Comparison of ENCODE assay signal across 11 cellular contexts in genomic region chr9:35695801-35696420, GRCh38. TPM values are rescaled to one million over a fixed set of nuclear protein-coding genes. Genes with fewer than 3 reads are reported as not detected.
DNase-seq lines count a peak whose midpoint lies in the region; ATAC-seq and TF ChIP-seq lines count a peak whose summit lies in the region.
"Had no signal": no experiment of that assay in that cellular context is flagged by ENCODE, and none has a peak within 500 bp of the region (broad histone marks: within the 10 kb centered on the region; RNA-seq: fewer than 3 reads in every experiment).

No MANE protein-coding gene starts in this region.

- peaks cover 60% of the 10 kb centered on the region for H3K36me3 ChIP-seq in neutrophil
- H3K36me3 ChIP-seq in transverse colon = peaks cover 0 to 38% (median 14%) of the 10 kb centered on the region in 4 donors

- peak; percentile 12 for ATAC-seq in activated CD8-positive, alpha-beta memory T cell treated with anti-CD3 and anti-CD28 coated beads, Interleukin-2, amount 10 ng/mL, durations not matched to agents 7 days and 5 days
- ATAC-seq in HG03442 (IDR thresholded peaks at IDR 0.05; ENCODE audit: unreplicated experiment) = no peak

- CTCF ChIA-PET in activated CD8-positive, alpha-beta memory T cell treated with anti-CD3 and anti-CD28 coated beads, Interleukin-2, amount 10 ng/mL, durations not matched to agents 7 days and 5 days (lab: Charles Lee) = interaction anchor here (0.6 to 5.7 kb wide), 41 partner anchors 8 to 206 kb away, joined by 3 to 68 read pairs (median 8); partner anchors contain the start of genes ARHGEF39, CA9, CCDC107 and CREB3

- H3K9me3 Mint-ChIP-seq in activated CD8-positive, alpha-beta memory T cell treated with anti-CD3 and anti-CD28 coated beads, Interleukin-2, amount 10 ng/mL, durations not matched to agents 7 days and 5 days (ENCODE audit: low read depth) = no peaks in the 10 kb centered on the region

- H3K9me3 ChIP-seq in neutrophil (no peaks in the 10 kb centered on the region), transverse colon (no peaks in the 10 kb centered on the region)

- TF ChIP-seq CTCF in coronary artery (IDR thresholded peaks at IDR 0.05) (no peak), neutrophil (IDR thresholded peaks at IDR 0.05) (no peak), transverse colon (IDR thresholded peaks at IDR 0.05) (no peak)

- peak overlapping the region; percentile 6 for H3K4me3 ChIP-seq in coronary artery
- no peak overlapping the region for H3K4me3 ChIP-seq in neutrophil (ENCODE audit: low read depth in 1 of 2, low read length in 1 of 2)
- no peak overlapping the region for H3K4me3 ChIP-seq in transverse colon

- H3K27ac ChIP-seq in coronary artery = peak overlapping the region; percentile 96
- peak overlapping the region; percentile 63 for H3K27ac ChIP-seq in neutrophil
- peak overlapping the region; percentile 52 to 95 (median 92) for H3K27ac ChIP-seq in transverse colon

- H3K27me3 ChIP-seq in neutrophil = no peaks in the 10 kb centered on the region
- H3K27me3 ChIP-seq in transverse colon = no peaks in the 10 kb centered on the region

- in situ Hi-C loops in transverse colon (cut with MboI; ENCODE audit: low pct_ligation_motif_present in 1 of 4, low pct_unique_long_range_greater_than_20kb in 1 of 4, low sequenced_read_pairs in 3 of 4) = loop anchor here in 1 of 4 donors (25.0 kb wide), 1 partner anchor 709 kb away; the partner anchor contains the start of gene DNAJB5

- DNase-seq in activated CD8-positive, alpha-beta memory T cell treated with anti-CD3 and anti-CD28 coated beads, Interleukin-2, amount 10 ng/mL, durations not matched to agents 7 days and 5 days = no peak
- no peak for DNase-seq in activated CD8-positive, alpha-beta memory T cell treated with anti-CD3 and anti-CD28 coated beads, Interleukin-2, amount 50 U/mL, for 4 hours
- DNase-seq in coronary artery (ENCODE audit: low spot score) (no peak), transverse colon (no peak), GOT3 (lab: John Stamatoyannopoulos, UW) (no peak), AG20443 (ENCODE audit: low spot score) (no peak)
- DNase-seq: MV-4-11 had no signal

- peaks cover 5% of the 10 kb centered on the region for H3K4me1 Mint-ChIP-seq in activated CD8-positive, alpha-beta memory T cell treated with anti-CD3 and anti-CD28 coated beads, Interleukin-2, amount 10 ng/mL, durations not matched to agents 7 days and 5 days

- H3K36me3 Mint-ChIP-seq in activated CD8-positive, alpha-beta memory T cell treated with anti-CD3 and anti-CD28 coated beads, Interleukin-2, amount 10 ng/mL, durations not matched to agents 7 days and 5 days = peaks cover 7% of the 10 kb centered on the region

- WGBS in transverse colon (ENCODE audit: low coverage in 1 of 2), 2 donors = 76% methylated on average over 3 of the region's 3 CpGs; no CpG with 5 or more reads in 1 of the 2 donors

- TF ChIP-seq EP300 in transverse colon (IDR thresholded peaks at IDR 0.05; ENCODE audit: low read depth) = no peak

- no peak overlapping the region for H3K4me3 Mint-ChIP-seq in activated CD8-positive, alpha-beta memory T cell treated with anti-CD3 and anti-CD28 coated beads, Interleukin-2, amount 10 ng/mL, durations not matched to agents 7 days and 5 days

- intact Hi-C loops in transverse colon (cut with DNase I; ENCODE audit: low total_unique reads) = no loop called here

- no peak for TF ChIP-seq POLR2A in transverse colon (IDR thresholded peaks at IDR 0.05)

- no peaks in the 10 kb centered on the region for H3K27me3 Mint-ChIP-seq in activated CD8-positive, alpha-beta memory T cell treated with anti-CD3 and anti-CD28 coated beads, Interleukin-2, amount 10 ng/mL, durations not matched to agents 7 days and 5 days

- no peak overlapping the region for H3K27ac Mint-ChIP-seq in activated CD8-positive, alpha-beta memory T cell treated with anti-CD3 and anti-CD28 coated beads, Interleukin-2, amount 10 ng/mL, durations not matched to agents 7 days and 5 days
- H3K27ac Mint-ChIP-seq: progenitor cell of endocrine pancreas had no signal

- H3K4me1 ChIP-seq in neutrophil (ENCODE audit: control insufficient read depth in 1 of 2, insufficient read depth in 1 of 2, low read depth in 1 of 2, low read length in 1 of 2) = peaks cover 4% of the 10 kb centered on the region in 2 experiments
- H3K4me1 ChIP-seq in transverse colon = peaks cover 0 to 24% (median 16%) of the 10 kb centered on the region in 4 donors

RNA-seq across cellular contexts. Expression of gene TPM2, which starts 6.2 kb away (rescaled TPM):
- total RNA-seq in activated CD8-positive, alpha-beta memory T cell treated with anti-CD3 and anti-CD28 coated beads, Interleukin-2, amount 10 ng/mL, durations not matched to agents 7 days and 5 days = 10 to 100 TPM in 1 of 2 experiments, 1 to 10 TPM in 1; 6.1 to 12.1 TPM
- total RNA-seq in transverse colon = 1,000 to 10,000 TPM in 1 of 4 donors, 100 to 1,000 TPM in 3; 493 to 2,531 (median 633) TPM

RNA-seq across cellular contexts. Expression of gene CA9, which starts 22.2 kb away (rescaled TPM):
- under 1 TPM; 0.21 to 0.85 TPM for total RNA-seq in activated CD8-positive, alpha-beta memory T cell treated with anti-CD3 and anti-CD28 coated beads, Interleukin-2, amount 10 ng/mL, durations not matched to agents 7 days and 5 days
- total RNA-seq in transverse colon = not detected
- total RNA-seq: dermis blood vessel endothelial cell had no signal

RNA-seq across cellular contexts. Expression of gene ARHGEF39, which starts 30.9 kb away (rescaled TPM):
- 10 to 100 TPM; 14.5 to 21.1 TPM for total RNA-seq in activated CD8-positive, alpha-beta memory T cell treated with anti-CD3 and anti-CD28 coated beads, Interleukin-2, amount 10 ng/mL, durations not matched to agents 7 days and 5 days
- total RNA-seq in transverse colon = 1 to 10 TPM; 1.6 to 7.4 (median 5.8) TPM

RNA-seq across cellular contexts. Expression of gene TLN1, which starts 36.1 kb away (rescaled TPM):
- total RNA-seq in activated CD8-positive, alpha-beta memory T cell treated with anti-CD3 and anti-CD28 coated beads, Interleukin-2, amount 10 ng/mL, durations not matched to agents 7 days and 5 days = 100 to 1,000 TPM; 372 to 374 TPM
- 100 to 1,000 TPM; 158 to 328 (median 177) TPM for total RNA-seq in transverse colon

RNA-seq across cellular contexts. Expression of gene CREB3, which starts 36.6 kb away (rescaled TPM):
- 10 to 100 TPM; 20.5 to 24.7 TPM for total RNA-seq in activated CD8-positive, alpha-beta memory T cell treated with anti-CD3 and anti-CD28 coated beads, Interleukin-2, amount 10 ng/mL, durations not matched to agents 7 days and 5 days
- total RNA-seq in transverse colon = 10 to 100 TPM; 22.4 to 69.7 (median 45.5) TPM

Comparison
In these comparisons a context has a peak if more than half of its experiments do, and no peak if none do; other contexts are left out.
1. RNA of gene TPM2, which starts 6.2 kb away (total RNA-seq): 493 to 2,531 TPM in transverse colon; 6.1 to 12.1 TPM in activated CD8-positive, alpha-beta memory T cell treated with anti-CD3 and anti-CD28 coated beads, Interleukin-2, amount 10 ng/mL, durations not matched to agents 7 days and 5 days; every median in the first group is over 10 times any median in the second.
2. Peak in every context shown above with its lines, with median percentiles within 50 percentile points of each other: H3K27ac ChIP-seq.